ENCODE assay signal across 10 cellular contexts in the genomic region with DNA sequence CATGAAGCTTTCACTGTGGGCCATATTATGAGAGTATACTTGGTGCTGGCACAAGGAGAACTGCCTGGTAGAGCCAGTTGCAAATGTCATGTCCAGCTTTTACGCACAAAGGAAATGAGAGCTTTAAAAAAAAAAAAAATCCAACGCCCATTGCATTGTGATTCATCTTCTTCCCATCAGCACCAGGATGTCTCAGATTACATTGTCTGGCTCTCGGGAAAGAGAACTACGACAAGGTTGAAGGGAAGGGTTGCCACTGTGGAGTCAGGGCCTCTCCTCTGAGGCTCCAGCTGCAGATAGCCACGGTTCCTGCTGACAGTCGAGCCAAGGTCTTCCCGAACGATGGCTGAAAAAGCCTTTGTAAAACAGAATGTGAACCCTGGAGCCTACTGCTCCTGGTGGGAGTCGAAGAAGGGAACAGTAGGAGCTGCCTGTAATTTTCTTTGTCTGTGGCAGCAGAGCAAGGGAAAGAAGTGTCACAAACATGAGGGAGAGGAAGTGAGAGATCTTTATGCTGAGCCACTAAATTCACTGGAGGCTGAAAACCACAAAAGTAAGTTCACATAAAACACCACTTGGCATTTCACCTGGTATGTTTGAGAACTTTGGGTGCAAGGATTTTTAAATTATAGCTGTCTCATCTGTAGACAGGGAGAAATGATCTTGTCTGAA.
DNase-seq lines count a peak whose midpoint lies in the region; ATAC-seq and TF ChIP-seq lines count a peak whose summit lies in the region.
"Had no signal": no experiment of that assay in that cellular context is flagged by ENCODE, and none has a peak within 500 bp of the region (broad histone marks: within the 10 kb centered on the region; RNA-seq: fewer than 3 reads in every experiment).

No MANE protein-coding gene starts in this region.

- H3K36me3 ChIP-seq in gastroesophageal sphincter = no peaks in the 10 kb centered on the region
- H3K36me3 ChIP-seq: cardiac muscle cell, pancreas had no signal

- H3K27ac ChIP-seq in gastroesophageal sphincter = no peak overlapping the region
- H3K27ac ChIP-seq: cardiac muscle cell, pancreas had no signal

- no peak for TF ChIP-seq POLR2A in gastroesophageal sphincter (IDR thresholded peaks at IDR 0.05)

- no peaks in the 10 kb centered on the region for H3K36me3 Mint-ChIP-seq in activated T-cell treated with anti-CD3 and anti-CD28 coated beads, Interleukin-2, amount 50 U/mL, for 4 hours (ENCODE audit: insufficient read depth)

- WGBS in gastroesophageal sphincter (ENCODE audit: low coverage in 1 of 2), 2 donors = 45 to 61% methylated on average over 5 to 6 of the region's 9 CpGs

- no peak for TF ChIP-seq EP300 in gastroesophageal sphincter (IDR thresholded peaks at IDR 0.05)

- no peaks in the 10 kb centered on the region for H3K27me3 Mint-ChIP-seq in activated T-cell treated with anti-CD3 and anti-CD28 coated beads, Interleukin-2, amount 50 U/mL, for 4 hours (ENCODE audit: low read depth)

- H3K4me3 ChIP-seq in gastroesophageal sphincter (no peak overlapping the region), skeletal muscle cell (ENCODE audit: low read depth, low read length) (no peak overlapping the region)
- H3K4me3 ChIP-seq: cardiac muscle cell, pancreas had no signal

- ATAC-seq in gastroesophageal sphincter (peak; percentile 58), HG03175 (IDR thresholded peaks at IDR 0.05; ENCODE audit: unreplicated experiment) (no peak)
- no peak for ATAC-seq in activated T-cell treated with anti-CD3 and anti-CD28 coated beads, Interleukin-2, amount 50 U/mL, for 4 hours

- DNase-seq in HCEC 1CT (peak; percentile 14), SHP77 (lab: John Stamatoyannopoulos, UW) (peak; percentile 14 to 16), skeletal muscle cell (ENCODE audit: low read depth) (peak; percentile 61)
- no peak for DNase-seq in stimulated activated CD4-positive, alpha-beta T cell treated with anti-CD3 and anti-CD28 coated beads, Interleukin-12 subunit alpha, Interleukin-12 subunit beta, amount 100 ng/mL, for 4 hours
- no peak for DNase-seq in activated T-cell treated with anti-CD3 and anti-CD28 coated beads, Interleukin-2, amount 50 U/mL, for 4 hours
- no peak for DNase-seq in effector CD4-positive, alpha-beta T cell
- DNase-seq: pancreas had no signal

- no peaks in the 10 kb centered on the region for H3K9me3 ChIP-seq in gastroesophageal sphincter
- H3K9me3 ChIP-seq: pancreas had no signal

- no peaks in the 10 kb centered on the region for H3K27me3 ChIP-seq in gastroesophageal sphincter
- H3K27me3 ChIP-seq: cardiac muscle cell, pancreas had no signal

- TF ChIP-seq CTCF in gastroesophageal sphincter (IDR thresholded peaks at IDR 0.05) = no peak

- no peak overlapping the region for H3K4me3 Mint-ChIP-seq in activated T-cell treated with anti-CD3 and anti-CD28 coated beads, Interleukin-2, amount 50 U/mL, for 4 hours

- H3K9me3 Mint-ChIP-seq in activated T-cell treated with anti-CD3 and anti-CD28 coated beads, Interleukin-2, amount 50 U/mL, for 4 hours = no peaks in the 10 kb centered on the region

- H3K4me1 Mint-ChIP-seq in activated T-cell treated with anti-CD3 and anti-CD28 coated beads, Interleukin-2, amount 50 U/mL, for 4 hours (ENCODE audit: low read depth) = no peaks in the 10 kb centered on the region

- peaks cover 0 to 4% (median 0%) of the 10 kb centered on the region in 3 donors for H3K4me1 ChIP-seq in gastroesophageal sphincter
- H3K4me1 ChIP-seq: pancreas had no signal

Comparison
In these comparisons a context has a peak if more than half of its experiments do, and no peak if none do; other contexts are left out.
1. DNase-seq: peak in HCEC 1CT (single experiment), SHP77 (2 of 2) and skeletal muscle cell (single experiment); none in stimulated activated CD4-positive, alpha-beta T cell treated with anti-CD3 and anti-CD28 coated beads, Interleukin-12 subunit alpha, Interleukin-12 subunit beta, amount 100 ng/mL, for 4 hours (single experiment), activated T-cell treated with anti-CD3 and anti-CD28 coated beads, Interleukin-2, amount 50 U/mL, for 4 hours (single experiment) and effector CD4-positive, alpha-beta T cell (single experiment).